ENCODE assay signal across 8 cellular contexts in the genomic region with DNA sequence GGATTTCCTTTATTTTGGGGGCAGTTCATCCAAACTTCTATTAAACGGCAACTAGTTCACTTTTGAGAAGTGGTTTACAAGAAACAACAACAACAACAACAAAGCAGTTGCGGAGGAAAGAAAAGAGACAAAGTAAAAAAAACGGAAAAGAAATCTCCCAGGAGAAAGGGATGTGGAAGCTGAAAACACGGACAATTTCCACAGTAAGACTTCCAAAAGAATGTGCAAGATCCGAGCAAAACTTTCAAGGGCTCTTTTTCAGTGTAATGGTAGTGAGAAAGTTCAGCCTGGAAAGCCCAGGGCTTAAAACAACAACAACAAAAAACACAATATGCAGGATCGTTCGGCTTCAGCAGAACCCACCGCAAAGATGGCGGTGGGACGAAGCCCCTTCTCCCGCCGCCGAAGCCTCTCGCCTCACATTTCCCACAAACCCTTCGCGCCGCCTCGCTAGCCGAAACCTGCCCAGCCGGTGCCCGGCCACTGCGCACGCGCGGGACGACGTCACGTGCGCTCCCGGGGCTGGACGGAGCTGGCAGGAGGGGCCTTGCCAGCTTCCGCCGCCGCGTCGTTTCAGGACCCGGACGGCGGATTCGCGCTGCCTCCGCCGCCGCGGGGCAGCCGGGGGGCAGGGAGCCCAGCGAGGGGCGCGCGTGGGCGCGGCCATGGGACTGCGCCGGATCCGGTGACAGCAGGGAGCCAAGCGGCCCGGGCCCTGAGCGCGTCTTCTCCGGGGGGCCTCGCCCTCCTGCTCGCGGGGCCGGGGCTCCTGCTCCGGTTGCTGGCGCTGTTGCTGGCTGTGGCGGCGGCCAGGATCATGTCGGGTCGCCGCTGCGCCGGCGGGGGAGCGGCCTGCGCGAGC.
DNase-seq lines count a peak whose midpoint lies in the region; ATAC-seq and TF ChIP-seq lines count a peak whose summit lies in the region.

A gene (plus strand): TSS at position 553 of the 862 bp plus-strand sequence. CDS start 265 bp downstream, at position 818.

- H3K27ac Mint-ChIP-seq in central memory CD8-positive, alpha-beta T cell (ENCODE audit: low read depth), result peak within 1 kb of the TSS; percentile 95

- DNase-seq in AG10803 (ENCODE audit: low read depth), result peak; percentile 89
- peak; percentile 80 for DNase-seq in NCI-H446 treated with DMSO at 0.1 percent for 48 hours (lab: John Stamatoyannopoulos, UW)
- peak; percentile 82 to 83 for DNase-seq in central memory CD8-positive, alpha-beta T cell (ENCODE audit: low spot score in 2 of 2)
- DNase-seq in iris pigment epithelial cell (ENCODE audit: low read depth), result peak; percentile 90
- DNase-seq in stimulated activated CD4-positive, alpha-beta T cell treated with anti-CD3 and anti-CD28 coated beads, Interleukin-12 subunit alpha, Interleukin-12 subunit beta, amount 100 ng/mL, for 24 hours (ENCODE audit: low read depth in 2 of 2), result peak; percentile 88

- peak; percentile 78 for ATAC-seq in GM19025 (IDR thresholded peaks at IDR 0.05; ENCODE audit: low read depth, unreplicated experiment)
- peak; percentile 79 for ATAC-seq in HG03280 (IDR thresholded peaks at IDR 0.05; ENCODE audit: unreplicated experiment)
- ATAC-seq in activated CD4-positive, CD25-positive, alpha-beta regulatory T cell treated with anti-CD3 and anti-CD28 coated beads, Interleukin-2, amount 50 U/mL, for 24 hours, result peak; percentile 74 to 79
- peak; percentile 76 for ATAC-seq in central memory CD8-positive, alpha-beta T cell (replicated peaks; ENCODE audit: extremely low read depth, poor library complexity, severe bottlenecking)

- peak within 1 kb of the TSS; percentile 91 for H3K4me3 ChIP-seq in AG10803 (ENCODE audit: low read length)

- peaks cover 23% of the 10 kb centered on the region for H3K36me3 Mint-ChIP-seq in central memory CD8-positive, alpha-beta T cell (ENCODE audit: insufficient read depth)

- TF ChIP-seq CTCF in AG10803 (conservative IDR thresholded peaks at IDR 0.05; ENCODE audit: low read length), result no peak

- no peaks in the 10 kb centered on the region for H3K27me3 Mint-ChIP-seq in central memory CD8-positive, alpha-beta T cell

- peak within 1 kb of the TSS; percentile 99 for H3K4me3 Mint-ChIP-seq in central memory CD8-positive, alpha-beta T cell

- peaks cover 66% of the 10 kb centered on the region for H3K4me1 Mint-ChIP-seq in central memory CD8-positive, alpha-beta T cell

- H3K9me3 Mint-ChIP-seq in central memory CD8-positive, alpha-beta T cell, result no peaks in the 10 kb centered on the region

Comparison
In these comparisons a context has a peak if more than half of its experiments do, and no peak if none do; other contexts are left out.
1. Peak in every context shown above with its lines: DNase-seq, ATAC-seq and H3K4me3 ChIP-seq.